26 cellular contexts compared by ENCODE assay signal in the genomic region with DNA sequence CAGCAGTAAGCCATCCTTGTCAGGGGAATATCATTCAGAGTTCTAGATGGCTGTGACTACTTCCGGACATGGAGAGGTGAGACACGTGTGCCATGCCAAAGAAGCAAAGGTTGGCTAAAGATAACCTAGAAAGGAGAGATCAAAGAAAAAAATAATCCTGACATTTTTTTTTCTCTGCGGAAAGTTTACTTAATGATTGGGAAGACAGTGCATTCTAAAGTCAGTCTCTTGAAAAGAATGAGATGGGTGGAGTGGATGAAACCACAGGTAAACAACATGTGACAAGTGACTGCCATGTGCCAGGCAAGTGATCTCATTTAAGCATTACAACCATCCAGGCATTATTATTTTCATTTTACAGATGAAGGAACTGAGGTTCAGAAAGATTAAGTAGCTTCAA.
"Had no signal": no experiment of that assay in that cellular context is flagged by ENCODE, and none has a peak within 500 bp of the region (broad histone marks: within the 10 kb centered on the region; RNA-seq: fewer than 3 reads in every experiment).

No MANE protein-coding gene starts in this region.

- H3K9me3 ChIP-seq: prostate gland, sigmoid colon, thoracic aorta, upper lobe of left lung had no signal

- H3K4me3 ChIP-seq: lower lobe of right lung, prostate gland, right atrium auricular region, sigmoid colon, thoracic aorta, tibial nerve, upper lobe of left lung had no signal

- H3K4me1 ChIP-seq: lower lobe of right lung, prostate gland, right atrium auricular region, sigmoid colon, tibial nerve, upper lobe of left lung had no signal

- H3K27ac ChIP-seq: lower lobe of right lung, prostate gland, right atrium auricular region, sigmoid colon, thoracic aorta, tibial nerve, upper lobe of left lung had no signal

- DNase-seq: cortex of kidney; effector memory CD8-positive, alpha-beta T cell; erythroblast; hippocampal formation; immature natural killer cell; islet precursor cell; kidney glomerular epithelial cell; left ventricle myocardium superior; lower lobe of right lung; naive thymus-derived CD8-positive, alpha-beta T cell; nephron progenitor cell; nucleus accumbens; sigmoid colon; stimulated activated CD4-positive, alpha-beta T cell treated with anti-CD3 and anti-CD28 coated beads, Interleukin-2, amount 100 ng/mL, for 24 hours; stimulated activated CD4-positive, alpha-beta T cell treated with anti-CD3 and anti-CD28 coated beads, Interleukin-4, amount 100 ng/mL, for 24 hours; stimulated activated naive CD8-positive, alpha-beta T cell treated with anti-CD3 and anti-CD28 coated beads, Interleukin-15, Interleukin-2, amounts not matched to agents 100 U/mL and 50 U/mL, for 24 hours; substantia nigra; upper lobe of left lung had no signal

- H3K36me3 ChIP-seq: lower lobe of right lung, prostate gland, right atrium auricular region, sigmoid colon, thoracic aorta, tibial nerve, upper lobe of left lung had no signal

- FAIRE-seq: endometrium, frontal cortex, urothelium cell line had no signal

- ATAC-seq: effector memory CD8-positive, alpha-beta T cell; left ventricle myocardium superior; lower lobe of right lung; naive thymus-derived CD8-positive, alpha-beta T cell; stimulated activated memory B cell treated with anti-CD40 and anti-IgM and Interleukin-4, amounts not matched to agents 10 μg/mL and 1 μg/mL and 100 μg/mL, for 72 hours; stimulated activated naive CD8-positive, alpha-beta T cell treated with anti-CD3 and anti-CD28 coated beads, Interleukin-15, Interleukin-2, amounts not matched to agents 100 U/mL and 50 U/mL, for 24 hours had no signal

- H3K27me3 ChIP-seq: right atrium auricular region, sigmoid colon, tibial nerve, upper lobe of left lung had no signal
